ENCODE assay signal across 8 cellular contexts in the genomic region with DNA sequence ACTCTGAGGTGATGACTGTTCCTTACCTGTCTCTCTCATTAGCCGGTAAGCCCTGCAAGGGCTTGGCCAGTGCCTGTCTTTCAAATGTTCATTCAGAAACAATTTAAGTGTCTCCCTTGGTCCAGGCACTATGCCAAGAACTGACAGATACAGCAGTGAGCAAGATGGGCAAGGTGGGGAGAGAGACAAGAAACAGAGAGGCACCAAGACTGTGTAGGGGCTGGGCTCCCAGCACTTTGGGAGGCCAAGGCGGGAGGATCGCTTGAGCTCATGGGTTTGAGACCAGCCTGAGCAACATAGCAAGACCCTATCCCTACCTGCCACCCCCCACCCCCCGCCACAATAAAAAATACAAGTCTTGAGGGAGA. TPM values are rescaled to one million over a fixed set of nuclear protein-coding genes. Genes with fewer than 3 reads are reported as not detected.
DNase-seq lines count a peak whose midpoint lies in the region; TF ChIP-seq lines count a peak whose summit lies in the region.

No MANE protein-coding gene starts in this region.

- H3K27ac ChIP-seq in trophoblast cell (ENCODE audit: low read depth, low read length): no peak overlapping the region

- peak overlapping the region; percentile 64 for H3K4me3 Mint-ChIP-seq in chondrocyte (ENCODE audit: unreplicated experiment)

- peak overlapping the region; percentile 44 for H3K4ac ChIP-seq in trophoblast cell (ENCODE audit: low read depth, low read length)

- H3K9me3 ChIP-seq in trophoblast cell (ENCODE audit: insufficient read depth, low read depth, low read length): no peaks in the 10 kb centered on the region

- H3K36me3 ChIP-seq in trophoblast cell (ENCODE audit: control insufficient read depth in 1 of 2, insufficient read depth in 2 of 2, low read length in 2 of 2): peaks cover 3 to 4% of the 10 kb centered on the region in 2 experiments

- H3K14ac ChIP-seq in trophoblast cell (ENCODE audit: low read length): no peak overlapping the region

- no peaks in the 10 kb centered on the region for H3K36me3 Mint-ChIP-seq in chondrocyte (ENCODE audit: low read depth)

- H3K4me1 ChIP-seq in trophoblast cell (ENCODE audit: control insufficient read depth in 1 of 2, insufficient read depth in 2 of 2, low read length in 2 of 2): peaks cover 4 to 9% of the 10 kb centered on the region in 2 experiments

- H2BK12ac ChIP-seq in trophoblast cell (ENCODE audit: low read length): no peak overlapping the region

- H3K27me3 Mint-ChIP-seq in chondrocyte (ENCODE audit: low read depth): no peaks in the 10 kb centered on the region

- no peak overlapping the region for H4K8ac ChIP-seq in trophoblast cell (ENCODE audit: low read depth, low read length)

- H3K4me3 ChIP-seq in trophoblast cell (ENCODE audit: low read depth, low read length): no peak overlapping the region

- peak; percentile 38 for DNase-seq in NCI-H2196 (lab: John Stamatoyannopoulos, UW; ENCODE audit: unreplicated experiment)
- no peak for DNase-seq in NCI-H2196 treated with DMSO at 0.1 percent for 48 hours (lab: John Stamatoyannopoulos, UW; ENCODE audit: unreplicated experiment)
- DNase-seq in NCI-H345 (lab: John Stamatoyannopoulos, UW): peak; percentile 65
- peak; percentile 34 for DNase-seq in chondrocyte (ENCODE audit: low spot score)
- no peak for DNase-seq in trophoblast cell
- DNase-seq in NCI-H524 treated with DMSO at 0.1 percent for 48 hours (lab: John Stamatoyannopoulos, UW): no peak
- DNase-seq in cortex of kidney (lab: John Stamatoyannopoulos, UW): no peak
- DNase-seq in DMS114 treated with DMSO at 0.1 percent for 48 hours (lab: John Stamatoyannopoulos, UW; ENCODE audit: unreplicated experiment): no peak

- no peak overlapping the region for H3K9ac ChIP-seq in trophoblast cell (ENCODE audit: low read length)

- peaks cover 8% of the 10 kb centered on the region for H3K79me2 ChIP-seq in trophoblast cell (ENCODE audit: control insufficient read depth, insufficient read depth, low read length, poor library complexity)

- peaks cover 8% of the 10 kb centered on the region for H3K79me1 ChIP-seq in trophoblast cell (ENCODE audit: low read length)

- H2AK5ac ChIP-seq in trophoblast cell (ENCODE audit: low read length): no peak overlapping the region

- no peak for TF ChIP-seq CTCF in chondrocyte (IDR thresholded peaks at IDR 0.05)

- no CpG with 5 or more reads among the region's 4 CpGs for WGBS in trophoblast cell (ENCODE audit: extremely low coverage, insufficient coverage, insufficient read length)

- H2AFZ ChIP-seq in trophoblast cell (ENCODE audit: insufficient read depth, low read length, poor library complexity): no peak overlapping the region

- H3K9me3 Mint-ChIP-seq in chondrocyte (ENCODE audit: low read depth): no peaks in the 10 kb centered on the region

- H3K4me2 ChIP-seq in trophoblast cell (ENCODE audit: low read length): no peak overlapping the region

- H3K4me1 Mint-ChIP-seq in chondrocyte (ENCODE audit: low read depth): peaks cover 4% of the 10 kb centered on the region

- H4K12ac ChIP-seq in trophoblast cell (ENCODE audit: low read depth, low read length): no peak overlapping the region

- no peak overlapping the region for H3K27ac Mint-ChIP-seq in chondrocyte (ENCODE audit: unreplicated experiment)

- H2BK120ac ChIP-seq in trophoblast cell (ENCODE audit: insufficient read depth, low read length, poor library complexity): no peak overlapping the region

- H2BK5ac ChIP-seq in trophoblast cell (ENCODE audit: low read depth, low read length, poor library complexity): no peak overlapping the region

- no peak overlapping the region for H4K91ac ChIP-seq in trophoblast cell (ENCODE audit: low read depth, low read length)

- no peaks in the 10 kb centered on the region for H3K27me3 ChIP-seq in trophoblast cell (ENCODE audit: insufficient read depth, low read length)

- H3K18ac ChIP-seq in trophoblast cell (ENCODE audit: low read length): no peak overlapping the region

- H3K23ac ChIP-seq in trophoblast cell (ENCODE audit: low read length): no peak overlapping the region

RNA-seq across cellular contexts. Expression of a gene that starts 1.3 kb away (rescaled TPM):
- 7.6 to 13.4 TPM (median 8.2 TPM) in 3 replicates for total RNA-seq in chondrocyte
- 402 and 418 TPM in 2 replicates for polyA plus RNA-seq in trophoblast cell (2013)

Comparison
In these comparisons a context has a peak if more than half of its experiments do, and no peak if none do; other contexts are left out.
1. DNase-seq: peak in NCI-H2196 (single experiment), NCI-H345 (single experiment) and chondrocyte (single experiment); none in NCI-H2196 treated with DMSO at 0.1 percent for 48 hours (single experiment), trophoblast cell (0 of 2), NCI-H524 treated with DMSO at 0.1 percent for 48 hours (single experiment), cortex of kidney (single experiment) and DMS114 treated with DMSO at 0.1 percent for 48 hours (single experiment).